Comparison of ENCODE assay signal across 1 cellular context in genomic region chr20:38098952-38099351, GRCh38.
TF ChIP-seq lines count a peak whose summit lies in the region.

No MANE protein-coding gene starts in this region.

TF ChIP-seq in HepG2, 621 proteins besides CTCF, POLR2A, EP300 and RAD21:
- no peak for TF ChIP-seq ZNF615 (CRISPR knock-in tag; IDR thresholded peaks at IDR 0.05; ENCODE audit: borderline replicate concordance)
- no peak for TF ChIP-seq CREB1 (IDR thresholded peaks at IDR 0.05)
- no peak for TF ChIP-seq CREB1 (CRISPR knock-in tag; IDR thresholded peaks at IDR 0.05)
- TF ChIP-seq RCOR2 (CRISPR knock-in tag; IDR thresholded peaks at IDR 0.05) = 0 out of 2 replicates have a peak, but pooled peaks have one; percentile 16
- TF ChIP-seq HHEX (CRISPR knock-in tag; IDR thresholded peaks at IDR 0.05) = no peak
- TF ChIP-seq FUBP1 (CRISPR knock-in tag; IDR thresholded peaks at IDR 0.05; ENCODE audit: borderline replicate concordance) = no peak
